Comparison of ENCODE assay signal across 9 cellular contexts in genomic region chr15:62647195-62647865, GRCh38.
A peak's percentile ranks its signal among the peaks of the same experiment; 100 is the strongest.
DNase-seq lines count a peak whose midpoint lies in the region; ATAC-seq, FAIRE-seq and TF ChIP-seq lines count a peak whose summit lies in the region.
"Had no signal": no experiment of that assay in that cellular context is flagged by ENCODE, and none has a peak within 500 bp of the region (broad histone marks: within the 10 kb centered on the region; RNA-seq: fewer than 3 reads in every experiment).

No MANE protein-coding gene starts in this region.

- RAD21 ChIA-PET in GM12878 (lab: Charles Lee; ENCODE audit: unreplicated experiment), result interaction anchor here (0.8 kb wide), 1 partner anchor 44 kb away, joined by 4 read pairs; no protein-coding TSS in a partner anchor

- no peaks in the 10 kb centered on the region for H3K27me3 ChIP-seq in GM12878 (replicated peaks in 1 of 2; ENCODE audit: control insufficient read depth in 2 of 2, insufficient read depth in 2 of 2, low read length in 1 of 2)

- H3K36me3 ChIP-seq in GM12878 (ENCODE audit: control insufficient read depth in 2 of 2, insufficient read depth in 2 of 2, low read length in 1 of 2), result no peaks in the 10 kb centered on the region
- no peaks in the 10 kb centered on the region for H3K36me3 ChIP-seq in mucosa of descending colon (ENCODE audit: low read depth)

- H2AFZ ChIP-seq in GM12878 (ENCODE audit: control insufficient read depth, low read depth, low read length), result no peak overlapping the region

- H3K9me3 ChIP-seq in GM12878 (replicated peaks; ENCODE audit: control insufficient read depth, insufficient read depth, low read length), result no peaks in the 10 kb centered on the region
- H3K9me3 ChIP-seq in mucosa of descending colon, result no peaks in the 10 kb centered on the region

- H3K4me3 Mint-ChIP-seq in naive thymus-derived CD8-positive, alpha-beta T cell, result no peak overlapping the region

- POLR2A ChIA-PET in GM12878 (lab: Charles Lee), result no interaction called here
- POLR2A ChIA-PET in naive thymus-derived CD8-positive, alpha-beta T cell (lab: Charles Lee), result no interaction called here

- H3K36me3 Mint-ChIP-seq in naive thymus-derived CD8-positive, alpha-beta T cell, result no peaks in the 10 kb centered on the region

- intact Hi-C loops in GM12878 (cut with micrococcal nuclease; ENCODE audit: unreplicated experiment), result no loop called here
- intact Hi-C loops in mucosa of descending colon (cut with DNase I, micrococcal nuclease), result no loop called here

- FAIRE-seq in GM12878 (lab: Jason Lieb, UNC), result no peak

- no TSS peak for BruUV-seq in GM12878 (replicated peaks; lab: Mats Ljungman, UMichigan)

- H4K20me1 ChIP-seq in GM12878 (ENCODE audit: control insufficient read depth, insufficient read depth), result no peaks in the 10 kb centered on the region

- H3K27ac Mint-ChIP-seq in naive thymus-derived CD8-positive, alpha-beta T cell, result peak overlapping the region in 1 of 10 donors; percentile 26

- no peak overlapping the region for H3K4me2 ChIP-seq in GM12878 (ENCODE audit: control insufficient read depth, insufficient read depth)

- in situ Hi-C loops in GM12878 (cut with MboI), result no loop called here

- peaks cover 0 to 10% (median 2%) of the 10 kb centered on the region in 5 donors for H3K27me3 Mint-ChIP-seq in naive thymus-derived CD8-positive, alpha-beta T cell

- CTCF ChIA-PET in GM12878 (lab: Yijun Ruan, JAX), result no interaction called here

- H3K79me2 ChIP-seq in GM12878 (ENCODE audit: control insufficient read depth, insufficient read depth, low read length), result no peaks in the 10 kb centered on the region

- no peaks in the 10 kb centered on the region for H3K9me3 Mint-ChIP-seq in naive thymus-derived CD8-positive, alpha-beta T cell

- ATAC-seq in GM12878, result peak; percentile 54
- peak; percentile 97 for ATAC-seq in mucosa of descending colon
- ATAC-seq in HG02798 (IDR thresholded peaks at IDR 0.05; ENCODE audit: poor library complexity, unreplicated experiment), result no peak
- ATAC-seq in naive thymus-derived CD8-positive, alpha-beta T cell, result no peak

- H3K4me3 ChIP-seq in LNCaP clone FGC (ENCODE audit: low read depth, low read length) (no peak overlapping the region), GM12878 (no peak overlapping the region), mucosa of descending colon (no peak overlapping the region)

- 86% methylated on average over 12 of the region's 12 CpGs for WGBS in GM12878 (ENCODE audit: insufficient coverage, insufficient replicate concordance, low lambda C conversion rate, missing lambda C conversion rate)

- peaks cover 20% of the 10 kb centered on the region for H3K4me1 ChIP-seq in GM12878 (ENCODE audit: control insufficient read depth, insufficient read depth, low read length)
- H3K4me1 ChIP-seq in mucosa of descending colon (ENCODE audit: low read depth), result peaks cover 3% of the 10 kb centered on the region

- peak; percentile 61 for DNase-seq in COLO668 (lab: John Stamatoyannopoulos, UW; ENCODE audit: unreplicated experiment)
- peak; percentile 82 for DNase-seq in LNCaP clone FGC (ENCODE audit: low read depth)
- no peak for DNase-seq in GM12878 (ENCODE audit: low read depth, low spot score)
- peak in 2 of 3 donors; percentile 60 to 80 for DNase-seq in mucosa of descending colon
- no peak for DNase-seq in DMS153 (lab: John Stamatoyannopoulos, UW)
- DNase-seq in naive thymus-derived CD8-positive, alpha-beta T cell, result no peak
- DNase-seq in Kasumi-1 (lab: John Stamatoyannopoulos, UW), result no peak
- DNase-seq: activated CD4-positive, alpha-beta T cell treated with anti-CD3 and anti-CD28 coated beads, Interleukin-2, amount 50 U/mL, for 48 hours had no signal

- no peak overlapping the region for H3K9ac ChIP-seq in GM12878 (ENCODE audit: control insufficient read depth, insufficient read depth, low read length)

- H3K4me1 Mint-ChIP-seq in naive thymus-derived CD8-positive, alpha-beta T cell, result no peaks in the 10 kb centered on the region

- H3K27ac ChIP-seq in GM12878 (ENCODE audit: control insufficient read depth, insufficient read depth), result no peak overlapping the region

- no peak for TF ChIP-seq RAD21 in GM12878 (IDR thresholded peaks at IDR 0.05; ENCODE audit: insufficient read depth, low read depth, low read length)

- TF ChIP-seq CTCF in LNCaP clone FGC (IDR thresholded peaks at IDR 0.05; ENCODE audit: control insufficient read depth, extremely low read depth, insufficient read depth) (no peak), GM12878 (IDR thresholded peaks at IDR 0.05 in 2 of 3, conservative IDR thresholded peaks at IDR 0.05 in 1 of 3; ENCODE audit: control insufficient read depth in 2 of 3, extremely low read depth in 1 of 3, insufficient read depth in 1 of 3, low read depth in 3 of 3, low read length in 3 of 3) (no peak), mucosa of descending colon (IDR thresholded peaks at IDR 0.05) (no peak)

- no peak for TF ChIP-seq EP300 in GM12878 (IDR thresholded peaks at IDR 0.05; ENCODE audit: borderline replicate concordance in 1 of 2, control insufficient read depth in 1 of 2, low read depth in 2 of 2, low read length in 2 of 2)

- TF ChIP-seq POLR2A in GM12878 (IDR thresholded peaks at IDR 0.05; ENCODE audit: low read depth, low read length), result no peak

- SMC1A ChIA-PET in GM12878 (lab: Charles Lee; ENCODE audit: uncharacterized antibody, unreplicated experiment), result interaction anchor here (1.1 kb wide), 1 partner anchor 291 kb away, joined by 3 read pairs; no protein-coding TSS in a partner anchor

TF ChIP-seq in GM12878, 131 proteins besides CTCF, POLR2A, EP300 and RAD21:
- TF ChIP-seq MEF2A (IDR thresholded peaks at IDR 0.05; ENCODE audit: insufficient read depth, low read depth, low read length), result no peak
- no peak for TF ChIP-seq ETV6 (conservative IDR thresholded peaks at IDR 0.05 in 1 of 2, IDR thresholded peaks at IDR 0.05 in 1 of 2; ENCODE audit: borderline replicate concordance in 1 of 2, low read depth in 1 of 2)
- TF ChIP-seq MYB (IDR thresholded peaks at IDR 0.05; ENCODE audit: borderline replicate concordance, low read depth, low read length), result no peak
- TF ChIP-seq SIN3A (IDR thresholded peaks at IDR 0.05; ENCODE audit: low read depth, low read length), result no peak
- TF ChIP-seq BHLHE40 (IDR thresholded peaks at IDR 0.05; ENCODE audit: borderline replicate concordance in 1 of 2, low read depth in 2 of 2, low read length in 1 of 2), result no peak
- no peak for TF ChIP-seq SP1 (IDR thresholded peaks at IDR 0.05; ENCODE audit: low read depth, low read length)
- no peak for TF ChIP-seq PAX5 (IDR thresholded peaks at IDR 0.05; ENCODE audit: borderline replicate concordance, low read depth, low read length)
- no peak for TF ChIP-seq NR2C2 (IDR thresholded peaks at IDR 0.05; ENCODE audit: borderline replicate concordance, control insufficient read depth, insufficient read length, low read depth)
- no peak for TF ChIP-seq CHD2 (IDR thresholded peaks at IDR 0.05; ENCODE audit: borderline replicate concordance, low read depth, low read length)
- no peak for TF ChIP-seq SMAD1 (IDR thresholded peaks at IDR 0.05; ENCODE audit: low read depth, partially characterized antibody)
- TF ChIP-seq, protein P1, sequence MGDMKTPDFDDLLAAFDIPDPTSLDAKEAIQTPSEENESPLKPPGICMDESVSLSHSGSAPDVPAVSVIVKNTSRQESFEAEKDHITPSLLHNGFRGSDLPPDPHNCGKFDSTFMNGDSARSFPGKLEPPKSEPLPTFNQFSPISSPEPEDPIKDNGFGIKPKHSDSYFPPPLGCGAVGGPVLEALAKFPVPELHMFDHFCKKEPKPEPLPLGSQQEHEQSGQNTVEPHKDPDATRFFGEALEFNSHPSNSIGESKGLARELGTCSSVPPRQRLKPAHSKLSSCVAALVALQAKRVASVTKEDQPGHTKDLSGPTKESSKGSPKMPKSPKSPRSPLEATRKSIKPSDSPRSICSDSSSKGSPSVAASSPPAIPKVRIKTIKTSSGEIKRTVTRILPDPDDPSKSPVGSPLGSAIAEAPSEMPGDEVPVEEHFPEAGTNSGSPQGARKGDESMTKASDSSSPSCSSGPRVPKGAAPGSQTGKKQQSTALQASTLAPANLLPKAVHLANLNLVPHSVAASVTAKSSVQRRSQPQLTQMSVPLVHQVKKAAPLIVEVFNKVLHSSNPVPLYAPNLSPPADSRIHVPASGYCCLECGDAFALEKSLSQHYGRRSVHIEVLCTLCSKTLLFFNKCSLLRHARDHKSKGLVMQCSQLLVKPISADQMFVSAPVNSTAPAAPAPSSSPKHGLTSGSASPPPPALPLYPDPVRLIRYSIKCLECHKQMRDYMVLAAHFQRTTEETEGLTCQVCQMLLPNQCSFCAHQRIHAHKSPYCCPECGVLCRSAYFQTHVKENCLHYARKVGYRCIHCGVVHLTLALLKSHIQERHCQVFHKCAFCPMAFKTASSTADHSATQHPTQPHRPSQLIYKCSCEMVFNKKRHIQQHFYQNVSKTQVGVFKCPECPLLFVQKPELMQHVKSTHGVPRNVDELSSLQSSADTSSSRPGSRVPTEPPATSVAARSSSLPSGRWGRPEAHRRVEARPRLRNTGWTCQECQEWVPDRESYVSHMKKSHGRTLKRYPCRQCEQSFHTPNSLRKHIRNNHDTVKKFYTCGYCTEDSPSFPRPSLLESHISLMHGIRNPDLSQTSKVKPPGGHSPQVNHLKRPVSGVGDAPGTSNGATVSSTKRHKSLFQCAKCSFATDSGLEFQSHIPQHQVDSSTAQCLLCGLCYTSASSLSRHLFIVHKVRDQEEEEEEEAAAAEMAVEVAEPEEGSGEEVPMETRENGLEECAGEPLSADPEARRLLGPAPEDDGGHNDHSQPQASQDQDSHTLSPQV (IDR thresholded peaks at IDR 0.05), result no peak

Comparison
In these comparisons a context has a peak if more than half of its experiments do, and no peak if none do; other contexts are left out.
1. DNase-seq: peak in COLO668 (single experiment), LNCaP clone FGC (single experiment) and mucosa of descending colon (2 of 3); none in GM12878 (single experiment), DMS153 (single experiment), naive thymus-derived CD8-positive, alpha-beta T cell (0 of 10) and Kasumi-1 (0 of 2).
2. ATAC-seq: peak in GM12878 (single experiment) and mucosa of descending colon (single experiment); none in HG02798 (single experiment) and naive thymus-derived CD8-positive, alpha-beta T cell (0 of 2).